23 cellular contexts compared by ENCODE assay signal in the genomic region with DNA sequence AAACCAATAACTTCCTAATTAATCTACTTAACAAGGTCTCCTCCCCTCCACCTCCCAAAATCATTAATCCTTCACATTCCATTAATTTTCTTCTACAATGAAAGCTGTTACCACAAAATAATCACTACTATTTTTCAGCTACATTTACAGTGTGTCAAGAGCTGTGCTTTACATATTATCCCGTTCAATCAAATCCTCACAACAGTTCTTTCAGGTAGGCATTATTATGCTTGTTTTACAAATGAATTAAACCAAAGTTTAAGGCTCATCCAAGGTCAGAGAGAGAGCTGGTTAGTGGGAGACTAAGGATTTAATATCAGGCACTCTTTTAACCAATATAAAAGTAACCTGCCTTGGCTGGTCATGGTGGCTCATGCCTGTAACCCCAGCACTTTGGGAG.
DNase-seq lines count a peak whose midpoint lies in the region; ATAC-seq, FAIRE-seq and TF ChIP-seq lines count a peak whose summit lies in the region.
"Had no signal": no experiment of that assay in that cellular context is flagged by ENCODE, and none has a peak within 500 bp of the region (broad histone marks: within the 10 kb centered on the region; RNA-seq: fewer than 3 reads in every experiment).

No MANE protein-coding gene starts in this region.

- no peak for ATAC-seq in memory B cell (ENCODE audit: low read depth)
- ATAC-seq in HG03342 (IDR thresholded peaks at IDR 0.05; ENCODE audit: unreplicated experiment): no peak
- ATAC-seq in GM18858 (IDR thresholded peaks at IDR 0.05; ENCODE audit: unreplicated experiment): no peak
- ATAC-seq: stimulated activated naive CD8-positive, alpha-beta T cell treated with anti-CD3 and anti-CD28 coated beads, Interleukin-15, amount 100 ng/mL, for 72 hours had no signal

- H3K27ac ChIP-seq in astrocyte (ENCODE audit: low read depth, low read length) (no peak overlapping the region), sigmoid colon (peak overlapping the region in 3 of 4 donors; percentile 9 to 84 (median 78))
- H3K27ac ChIP-seq: 22Rv1, foreskin keratinocyte, ovary, upper lobe of left lung, WERI-Rb-1 had no signal

- H3K4me1 Mint-ChIP-seq in astrocyte (ENCODE audit: low read depth, unreplicated experiment) (peaks cover 47% of the 10 kb centered on the region), memory B cell (peaks cover 55% of the 10 kb centered on the region)

- 92 to 100% methylated on average over 1 of the region's 1 CpG for WGBS in sigmoid colon, 2 donors

- H2AFZ ChIP-seq in astrocyte (ENCODE audit: low read depth, low read length): no peak overlapping the region

- H3K4me3 Mint-ChIP-seq in astrocyte (ENCODE audit: unreplicated experiment) (no peak overlapping the region), memory B cell (no peak overlapping the region)
- H3K4me3 Mint-ChIP-seq: stimulated activated naive CD8-positive, alpha-beta T cell treated with anti-CD3 and anti-CD28 coated beads, Interleukin-15, amount 100 ng/mL, for 72 hours; T-helper 2 cell treated with Interferon-gamma antibody and Interleukin-4, amounts not matched to agents 5 μg/mL and 100 μg/mL, for 36 hours had no signal

- H3K36me3 Mint-ChIP-seq in astrocyte (ENCODE audit: low read depth, unreplicated experiment) (no peaks in the 10 kb centered on the region), memory B cell (no peaks in the 10 kb centered on the region)

- no peak for TF ChIP-seq EP300 in sigmoid colon (IDR thresholded peaks at IDR 0.05)

- no peaks in the 10 kb centered on the region for H4K20me1 ChIP-seq in astrocyte (ENCODE audit: insufficient read depth, low read length)

- H3K4me2 ChIP-seq in astrocyte (ENCODE audit: low read length): no peak overlapping the region

- H3K36me3 ChIP-seq in astrocyte (ENCODE audit: insufficient read depth, low read length) (no peaks in the 10 kb centered on the region), sigmoid colon (no peaks in the 10 kb centered on the region)
- H3K36me3 ChIP-seq: MG63, ovary, right atrium auricular region, upper lobe of left lung, WERI-Rb-1 had no signal

- TF ChIP-seq POLR2A in sigmoid colon (IDR thresholded peaks at IDR 0.05): no peak

- H3K4me3 ChIP-seq in astrocyte (ENCODE audit: insufficient read depth, low read depth, low read length): no peak overlapping the region
- H3K4me3 ChIP-seq in sigmoid colon: no peak overlapping the region
- H3K4me3 ChIP-seq: MG63, ovary, right atrium auricular region, upper lobe of left lung had no signal

- H3K79me2 ChIP-seq in astrocyte (ENCODE audit: insufficient read depth, low read length): peaks cover 25% of the 10 kb centered on the region

- H3K27me3 ChIP-seq in astrocyte (ENCODE audit: insufficient read depth, low read length) (no peaks in the 10 kb centered on the region), sigmoid colon (no peaks in the 10 kb centered on the region)
- H3K27me3 ChIP-seq: foreskin keratinocyte, MG63, ovary, right atrium auricular region, upper lobe of left lung had no signal

- intact Hi-C loops in sigmoid colon (cut with DNase I): no loop called here

- H3K9ac ChIP-seq in astrocyte (ENCODE audit: low read length): no peak overlapping the region

- peaks cover 27% of the 10 kb centered on the region for H3K4me1 ChIP-seq in astrocyte (ENCODE audit: insufficient read depth, low read length)
- H3K4me1 ChIP-seq in sigmoid colon: peaks cover 0 to 71% (median 55%) of the 10 kb centered on the region in 4 donors

- no peak for FAIRE-seq in astrocyte (lab: Jason Lieb, UNC)
- FAIRE-seq: H54 had no signal

- H3K27me3 Mint-ChIP-seq in astrocyte (ENCODE audit: low read depth, unreplicated experiment): no peaks in the 10 kb centered on the region
- no peaks in the 10 kb centered on the region for H3K27me3 Mint-ChIP-seq in memory B cell
- H3K27me3 Mint-ChIP-seq: stimulated activated naive CD8-positive, alpha-beta T cell treated with anti-CD3 and anti-CD28 coated beads, Interleukin-15, amount 100 ng/mL, for 72 hours had no signal

- H3K9me3 ChIP-seq in astrocyte (ENCODE audit: insufficient read depth, low read depth, low read length) (no peaks in the 10 kb centered on the region), sigmoid colon (no peaks in the 10 kb centered on the region)
- H3K9me3 ChIP-seq: MG63, ovary, right atrium auricular region, upper lobe of left lung had no signal

- TF ChIP-seq CTCF in astrocyte (IDR thresholded peaks at IDR 0.05; ENCODE audit: insufficient read depth, low read depth, low read length): no peak
- TF ChIP-seq CTCF in sigmoid colon (IDR thresholded peaks at IDR 0.05): no peak

- H3K27ac Mint-ChIP-seq in astrocyte (ENCODE audit: unreplicated experiment) (peak overlapping the region; percentile 83), memory B cell (peak overlapping the region; percentile 97)
- H3K27ac Mint-ChIP-seq: T-helper 2 cell treated with Interferon-gamma antibody and Interleukin-4, amounts not matched to agents 5 μg/mL and 100 μg/mL, for 36 hours had no signal

- no peaks in the 10 kb centered on the region for H3K9me3 Mint-ChIP-seq in astrocyte (ENCODE audit: unreplicated experiment)
- no peaks in the 10 kb centered on the region for H3K9me3 Mint-ChIP-seq in memory B cell
- H3K9me3 Mint-ChIP-seq: stimulated activated naive CD8-positive, alpha-beta T cell treated with anti-CD3 and anti-CD28 coated beads, Interleukin-15, amount 100 ng/mL, for 72 hours; T-helper 2 cell treated with Interferon-gamma antibody and Interleukin-4, amounts not matched to agents 5 μg/mL and 100 μg/mL, for 36 hours had no signal

- DNase-seq in NCI-H82 (lab: John Stamatoyannopoulos, UW): peak; percentile 27
- DNase-seq in NCI-H82 treated with DMSO at 0.1 percent for 48 hours (lab: John Stamatoyannopoulos, UW; ENCODE audit: unreplicated experiment): no peak
- peak; percentile 9 for DNase-seq in astrocyte (ENCODE audit: low read depth)
- DNase-seq in memory B cell (ENCODE audit: low spot score in 2 of 2): no peak
- no peak for DNase-seq in sigmoid colon
- no peak for DNase-seq in DMS79 treated with DMSO at 0.1 percent for 48 hours (lab: John Stamatoyannopoulos, UW)
- DNase-seq: activated CD4-positive, alpha-beta T cell treated with anti-CD3 and anti-CD28 coated beads, Interleukin-2, amount 50 U/mL, for 48 hours; activated naive CD4-positive, alpha-beta T cell; effector CD4-positive, alpha-beta T cell; foreskin keratinocyte; MG63; NCI-H1417 treated with DMSO at 0.1 percent for 48 hours; NCI-H510A; ovary; stimulated activated naive CD8-positive, alpha-beta T cell treated with anti-CD3 and anti-CD28 coated beads, Interleukin-15, amount 100 ng/mL, for 72 hours; upper lobe of left lung; WERI-Rb-1 had no signal

Comparison
In these comparisons a context has a peak if more than half of its experiments do, and no peak if none do; other contexts are left out.
1. DNase-seq: peak in NCI-H82 (single experiment) and astrocyte (single experiment); none in NCI-H82 treated with DMSO at 0.1 percent for 48 hours (single experiment), memory B cell (0 of 2), sigmoid colon (single experiment) and DMS79 treated with DMSO at 0.1 percent for 48 hours (single experiment).